ENCODE assay signal across 7 cellular contexts in genomic region chr4:140427919-140428471, GRCh38. TPM values are rescaled to one million over a fixed set of nuclear protein-coding genes. Genes with fewer than 3 reads are reported as not detected.
A peak's percentile ranks its signal among the peaks of the same experiment; 100 is the strongest.
DNase-seq lines count a peak whose midpoint lies in the region; ATAC-seq and TF ChIP-seq lines count a peak whose summit lies in the region.

No MANE protein-coding gene starts in this region.

- no CpG with 5 or more reads among the region's 7 CpGs for WGBS in H9 (ENCODE audit: extremely low coverage, insufficient read length, low lambda C conversion rate)
- WGBS in esophagus squamous epithelium, 2 donors, result 28 to 40% methylated on average over 7 of the region's 7 CpGs

- TF ChIP-seq CTCF in H9 (conservative IDR thresholded peaks at IDR 0.05) (no peak), PC-3 (conservative IDR thresholded peaks at IDR 0.05; ENCODE audit: low read depth, low read length) (no peak), esophagus squamous epithelium (IDR thresholded peaks at IDR 0.05) (no peak), retinal pigment epithelial cell (conservative IDR thresholded peaks at IDR 0.05; ENCODE audit: low read depth, low read length) (no peak)

- no peaks in the 10 kb centered on the region for H3K79me1 ChIP-seq in H9 (ENCODE audit: insufficient read depth, low read depth, low read length, poor library complexity, severe bottlenecking)

- intact Hi-C loops in PC-3 (cut with micrococcal nuclease), result loop anchor here (1.0 to 10.0 kb wide), 5 partner anchors 21 to 693 kb away; partner anchors contain the start of genes ELMOD2 and SCOC
- intact Hi-C loops in esophagus squamous epithelium (cut with DNase I), result no loop called here

- no peak for TF ChIP-seq POLR2A in esophagus squamous epithelium (IDR thresholded peaks at IDR 0.05)

- no peak overlapping the region for H3K4ac ChIP-seq in H9 (ENCODE audit: low read depth, low read length)

- no peaks in the 10 kb centered on the region for H3K36me3 Mint-ChIP-seq in H9 (ENCODE audit: insufficient read depth in 1 of 3, low read depth in 3 of 3)

- no peak overlapping the region for H2AK5ac ChIP-seq in H9 (ENCODE audit: insufficient read length, low read length)

- H2AFZ ChIP-seq in H9 (ENCODE audit: low read length) (no peak overlapping the region), PC-3 (ENCODE audit: low read length) (peak overlapping the region; percentile 98)

- H3K36me3 ChIP-seq in PC-3 (ENCODE audit: low read depth, low read length) (no peaks in the 10 kb centered on the region), esophagus squamous epithelium (no peaks in the 10 kb centered on the region)

- CTCF ChIA-PET in PC-3 (lab: Charles Lee), result interaction anchor here (0.6 kb wide), 1 partner anchor 72 kb away, joined by 3 read pairs; no protein-coding TSS in a partner anchor

- H3K14ac ChIP-seq in H9 (ENCODE audit: insufficient read depth, low read length), result peak overlapping the region; percentile 38; the same call in 1 of the 2 replicates

- POLR2A ChIA-PET in PC-3 (lab: Charles Lee; ENCODE audit: unreplicated experiment), result interaction anchor here (0.5 kb wide), 2 partner anchors 208 to 358 kb away, joined by 4 read pairs; no protein-coding TSS in a partner anchor

- peak; percentile 7; the same call in 1 of the 2 replicates for ATAC-seq in PC-3
- no peak for ATAC-seq in GM19351 (IDR thresholded peaks at IDR 0.05; ENCODE audit: unreplicated experiment)

- H3K9me2 ChIP-seq in PC-3 (replicated peaks; ENCODE audit: low read length), result no peaks in the 10 kb centered on the region

- H3K27me3 ChIP-seq in H9 (ENCODE audit: insufficient read depth, low read length) (no peaks in the 10 kb centered on the region), PC-3 (ENCODE audit: low read length) (no peaks in the 10 kb centered on the region), esophagus squamous epithelium (peaks cover 0 to 13% (median 0%) of the 10 kb centered on the region in 4 donors)

- H3K9me3 Mint-ChIP-seq in H9, result no peaks in the 10 kb centered on the region

- no peak overlapping the region for H2BK5ac ChIP-seq in H9 (ENCODE audit: insufficient read length, low read length)

- H4K20me1 ChIP-seq in H9 (ENCODE audit: control insufficient read depth, insufficient read depth, insufficient read length) (no peaks in the 10 kb centered on the region), PC-3 (ENCODE audit: low read length) (no peaks in the 10 kb centered on the region)

- H3K9ac ChIP-seq in H9 (ENCODE audit: extremely low read depth, insufficient read length, low read length) (peak overlapping the region; percentile 1), PC-3 (ENCODE audit: low read length) (peak overlapping the region; percentile 64)

- H3K4me3 ChIP-seq in PC-3 (ENCODE audit: low read length) (peak overlapping the region; percentile 93), esophagus squamous epithelium (peak overlapping the region; percentile 55 to 70 (median 68)), retinal pigment epithelial cell (ENCODE audit: low read length) (peak overlapping the region; percentile 82)

- H4K91ac ChIP-seq in H9 (ENCODE audit: insufficient read length, low read depth, low read length), result no peak overlapping the region

- H3F3A ChIP-seq in PC-3 (ENCODE audit: low read length, unreplicated experiment), result no peaks in the 10 kb centered on the region

- H3K23ac ChIP-seq in H9 (ENCODE audit: insufficient read length, low read depth, low read length), result no peak overlapping the region

- no peak overlapping the region for H2BK20ac ChIP-seq in H9 (ENCODE audit: low read depth, low read length, poor library complexity, severe bottlenecking)

- H3K18ac ChIP-seq in H9 (ENCODE audit: insufficient read length, low read depth, low read length), result peak overlapping the region; percentile 32

- H3K4me1 Mint-ChIP-seq in H9, result peaks cover 13 to 21% of the 10 kb centered on the region in 2 experiments

- H3K56ac ChIP-seq in H9 (ENCODE audit: insufficient read length, low read depth, low read length), result no peak overlapping the region

- peak overlapping the region; percentile 48 for H3K4me2 ChIP-seq in H9 (ENCODE audit: insufficient read depth, insufficient read length, low read length)
- peak overlapping the region; percentile 92 for H3K4me2 ChIP-seq in PC-3 (ENCODE audit: low read length)

- H3K79me2 ChIP-seq in H9 (ENCODE audit: insufficient read depth, low read length) (no peaks in the 10 kb centered on the region), PC-3 (ENCODE audit: low read length) (peaks cover 9% of the 10 kb centered on the region; the same call in 1 of the 2 replicates)

- H4K5ac ChIP-seq in H9 (ENCODE audit: insufficient read length, low read depth, low read length), result no peak overlapping the region

- no peak overlapping the region for H2BK12ac ChIP-seq in H9 (ENCODE audit: insufficient read length, low read depth, low read length)

- H3K27ac ChIP-seq in H9 (ENCODE audit: insufficient read length, low read depth, low read length) (no peak overlapping the region), PC-3 (ENCODE audit: low read length) (peak overlapping the region; percentile 25; the same call in 1 of the 2 replicates), esophagus squamous epithelium (peak overlapping the region in 1 of 4 donors; percentile 35)

- H3K4me3 Mint-ChIP-seq in H9, result peak overlapping the region; percentile 76 to 88

- H3K4me1 ChIP-seq in H9 (ENCODE audit: insufficient read depth, low read length) (no peaks in the 10 kb centered on the region), PC-3 (ENCODE audit: insufficient read depth, low read length) (peaks cover 34% of the 10 kb centered on the region), esophagus squamous epithelium (peaks cover 0 to 49% (median 11%) of the 10 kb centered on the region in 3 donors)

- H3K27me3 Mint-ChIP-seq in H9 (ENCODE audit: low read depth), result peaks cover 24% of the 10 kb centered on the region

- no peak overlapping the region for H4K8ac ChIP-seq in H9 (replicated peaks; ENCODE audit: insufficient read length, low read depth, low read length)

- H3K23me2 ChIP-seq in H9 (ENCODE audit: insufficient read length, low read depth, low read length, poor library complexity, severe bottlenecking), result peaks cover 7% of the 10 kb centered on the region

- no peaks in the 10 kb centered on the region for H3K9me3 ChIP-seq in H9 (ENCODE audit: control insufficient read depth, low read depth, low read length)
- no peaks in the 10 kb centered on the region for H3K9me3 ChIP-seq in PC-3 (ENCODE audit: low read length)
- H3K9me3 ChIP-seq in esophagus squamous epithelium, result no peaks in the 10 kb centered on the region

- DNase-seq in H9, result no peak
- no peak for DNase-seq in PC-3
- DNase-seq in esophagus squamous epithelium (lab: John Stamatoyannopoulos, UW), result no peak
- DNase-seq in retinal pigment epithelial cell (ENCODE audit: low read depth), result no peak
- DNase-seq in islet precursor cell, result no peak
- no peak for DNase-seq in activated CD4-positive, alpha-beta T cell treated with anti-CD3 and anti-CD28 coated beads for 1 hour

- BruUV-seq in PC-3 (replicated peaks; lab: Mats Ljungman, UMichigan), result TSS peak; percentile 66

- no peak overlapping the region for H2BK120ac ChIP-seq in H9 (ENCODE audit: low read depth, low read length, poor library complexity, severe bottlenecking)

- no peak overlapping the region; a peak in 1 of 7 replicates for H3K27ac Mint-ChIP-seq in H9

- H2BK15ac ChIP-seq in H9 (ENCODE audit: low read depth, low read length), result no peak overlapping the region

- H3T11ph ChIP-seq in H9 (ENCODE audit: low read length), result no peak overlapping the region

RNA-seq across cellular contexts. Expression of gene CLGN, which starts 0.5 kb away (rescaled TPM):
- total RNA-seq in H9 (2021) (2.9 and 3.2 TPM in 2 replicates), PC-3 (2014; rRNA removed) (7.9 and 9.6 TPM in 2 replicates), esophagus squamous epithelium (1 to 10 TPM in 3 of 4 donors, under 1 TPM in 1; 0.70 to 3.8 (median 1.9) TPM)

RNA-seq across cellular contexts. Expression of gene SCOC, which starts 54.5 kb away (rescaled TPM):
- 29.4 and 30.4 TPM in 2 replicates for total RNA-seq in H9 (2021)
- total RNA-seq in PC-3 (2014; rRNA removed), result 22.5 and 28.2 TPM in 2 replicates
- total RNA-seq in esophagus squamous epithelium, result 10 to 100 TPM; 39.1 to 73.6 (median 50.8) TPM
